Comparison of ENCODE assay signal across 1 cellular context in the genomic region with DNA sequence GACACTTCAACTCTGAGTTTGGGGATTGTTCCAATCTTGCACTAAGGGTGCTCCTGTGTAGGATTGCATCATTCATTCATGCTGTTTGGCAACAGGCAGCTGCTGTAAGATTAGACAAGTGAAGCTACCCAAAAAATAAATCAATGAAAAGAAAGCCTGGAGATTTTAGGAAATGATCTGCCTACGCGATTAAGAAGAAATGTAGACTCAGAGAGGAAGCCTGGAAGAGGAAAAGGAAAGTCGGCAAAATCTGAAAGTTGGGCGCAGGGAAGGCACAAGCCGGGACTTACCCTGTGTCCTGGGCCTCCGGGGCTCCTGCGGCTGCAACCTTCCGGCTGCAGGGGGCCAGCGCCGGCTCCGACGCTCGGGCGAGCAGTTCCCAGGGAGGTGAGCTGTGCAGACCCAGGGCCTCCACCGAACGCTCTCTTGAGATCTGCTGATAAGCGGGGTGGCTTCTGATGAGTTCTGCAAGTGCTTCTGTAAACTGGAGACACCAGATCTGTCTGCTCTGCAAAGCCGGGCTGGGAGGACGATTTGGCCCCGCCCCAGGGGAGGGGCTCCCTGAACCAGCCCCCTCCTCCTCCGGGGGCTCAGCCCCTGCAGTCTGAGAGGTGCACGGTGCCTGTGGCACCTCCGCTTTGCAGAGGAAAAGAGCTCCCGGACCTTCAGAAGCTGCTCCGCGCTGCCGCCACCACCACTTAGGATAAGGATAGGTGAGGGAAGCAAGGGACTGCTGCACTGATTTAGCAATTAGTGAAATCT.
TF ChIP-seq lines count a peak whose summit lies in the region.

No MANE protein-coding gene starts in this region.

TF ChIP-seq in HepG2, 621 proteins besides CTCF, POLR2A, EP300 and RAD21 (continued from another document and continues in another):
- TF ChIP-seq ZNF232 (CRISPR knock-in tag; IDR thresholded peaks at IDR 0.05; ENCODE audit: borderline replicate concordance) (0 out of 2 replicates have a peak, but pooled peaks have one; percentile 43), MTA1 (CRISPR knock-in tag; IDR thresholded peaks at IDR 0.05; ENCODE audit: borderline replicate concordance) (peak; percentile 60; the same call in 1 of the 2 replicates), KDM5B (CRISPR knock-in tag; IDR thresholded peaks at IDR 0.05; ENCODE audit: borderline replicate concordance) (peak; percentile 75; the same call in 1 of the 2 replicates), ZNF20 (CRISPR knock-in tag; IDR thresholded peaks at IDR 0.05) (no peak), STAT5B (CRISPR knock-in tag; IDR thresholded peaks at IDR 0.05) (no peak), FOXA1 (IDR thresholded peaks at IDR 0.05) (no peak), FOXA1 (CRISPR knock-in tag; IDR thresholded peaks at IDR 0.05) (0 out of 2 replicates have a peak, but pooled peaks have one; percentile 15), GABPB1 (CRISPR knock-in tag; IDR thresholded peaks at IDR 0.05) (peak; percentile 76), SAFB2 (CRISPR knock-in tag; IDR thresholded peaks at IDR 0.05; ENCODE audit: borderline replicate concordance, low read depth) (0 out of 2 replicates have a peak, but pooled peaks have one; percentile 58), HOXA7 (CRISPR knock-in tag; IDR thresholded peaks at IDR 0.05) (no peak), HOXA5 (CRISPR knock-in tag; IDR thresholded peaks at IDR 0.05) (peak; percentile 56; the same call in 1 of the 2 replicates), NR1H2 (CRISPR knock-in tag; IDR thresholded peaks at IDR 0.05; ENCODE audit: borderline replicate concordance, low read depth) (no peak), MAFF (IDR thresholded peaks at IDR 0.05; ENCODE audit: low read depth, low read length) (peak; percentile 39; the same call in 1 of the 2 replicates), HNRNPUL1 (IDR thresholded peaks at IDR 0.05; ENCODE audit: low read depth, low read length) (no peak), ZFX (CRISPR knock-in tag; IDR thresholded peaks at IDR 0.05; ENCODE audit: low read depth) (peak; percentile 68), ISL2 (CRISPR knock-in tag; IDR thresholded peaks at IDR 0.05) (peak; percentile 65; the same call in 1 of the 2 replicates), ZNF292 (CRISPR knock-in tag; IDR thresholded peaks at IDR 0.05; ENCODE audit: borderline replicate concordance, low read depth) (peak; percentile 94), HNRNPK (IDR thresholded peaks at IDR 0.05; ENCODE audit: low read depth, low read length, poor library complexity, severe bottlenecking) (no peak), ZEB1 (IDR thresholded peaks at IDR 0.05; ENCODE audit: insufficient replicate concordance, low read depth) (peak; percentile 69), ZNF891 (CRISPR knock-in tag; IDR thresholded peaks at IDR 0.05) (0 out of 2 replicates have a peak, but pooled peaks have one; percentile 86), DR1 (CRISPR knock-in tag; IDR thresholded peaks at IDR 0.05) (peak; percentile 72), ZNF367 (CRISPR knock-in tag; IDR thresholded peaks at IDR 0.05; ENCODE audit: borderline replicate concordance) (no peak), ARNTL (CRISPR knock-in tag; IDR thresholded peaks at IDR 0.05) (0 out of 2 replicates have a peak, but pooled peaks have one; percentile 37), GATAD2A (CRISPR knock-in tag; IDR thresholded peaks at IDR 0.05) (peak; percentile 39), ZNF598 (CRISPR knock-in tag; IDR thresholded peaks at IDR 0.05; ENCODE audit: borderline replicate concordance) (peak; percentile 25; the same call in 1 of the 2 replicates), SMAD3 (CRISPR knock-in tag; IDR thresholded peaks at IDR 0.05) (peak; percentile 22; the same call in 1 of the 2 replicates), POLR2G (IDR thresholded peaks at IDR 0.05; ENCODE audit: low read depth, low read length) (peak; percentile 91), HIVEP1 (CRISPR knock-in tag; IDR thresholded peaks at IDR 0.05) (peak; percentile 61; the same call in 1 of the 2 replicates), ZNF558 (CRISPR knock-in tag; IDR thresholded peaks at IDR 0.05; ENCODE audit: borderline replicate concordance) (peak; percentile 65; the same call in 1 of the 2 replicates), KDM5A (IDR thresholded peaks at IDR 0.05; ENCODE audit: borderline replicate concordance, low read length) (peak; percentile 63; the same call in 1 of the 2 replicates), GFI1 (CRISPR knock-in tag; IDR thresholded peaks at IDR 0.05; ENCODE audit: borderline replicate concordance) (peak; percentile 87), PCBP1 (IDR thresholded peaks at IDR 0.05; ENCODE audit: borderline replicate concordance, low read depth, low read length) (0 out of 2 replicates have a peak, but pooled peaks have one; percentile 12), TEAD2 (CRISPR knock-in tag; IDR thresholded peaks at IDR 0.05) (no peak)
- TF ChIP-seq, protein P1, sequence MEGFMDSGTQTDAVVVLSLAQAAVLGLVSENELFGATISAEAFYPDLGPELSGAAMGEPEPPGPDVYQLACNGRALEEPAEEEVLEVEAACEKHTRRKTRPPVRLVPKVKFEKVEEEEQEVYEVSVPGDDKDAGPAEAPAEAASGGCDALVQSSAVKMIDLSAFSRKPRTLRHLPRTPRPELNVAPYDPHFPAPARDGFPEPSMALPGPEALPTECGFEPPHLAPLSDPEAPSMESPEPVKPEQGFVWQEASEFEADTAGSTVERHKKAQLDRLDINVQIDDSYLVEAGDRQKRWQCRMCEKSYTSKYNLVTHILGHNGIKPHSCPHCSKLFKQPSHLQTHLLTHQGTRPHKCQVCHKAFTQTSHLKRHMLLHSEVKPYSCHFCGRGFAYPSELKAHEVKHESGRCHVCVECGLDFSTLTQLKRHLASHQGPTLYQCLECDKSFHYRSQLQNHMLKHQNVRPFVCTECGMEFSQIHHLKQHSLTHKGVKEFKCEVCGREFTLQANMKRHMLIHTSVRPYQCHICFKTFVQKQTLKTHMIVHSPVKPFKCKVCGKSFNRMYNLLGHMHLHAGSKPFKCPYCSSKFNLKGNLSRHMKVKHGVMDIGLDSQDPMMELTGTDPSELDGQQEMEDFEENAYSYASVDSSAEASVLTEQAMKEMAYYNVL (CRISPR knock-in tag; IDR thresholded peaks at IDR 0.05; ENCODE audit: borderline replicate concordance): 0 out of 2 replicates have a peak, but pooled peaks have one; percentile 74
- TF ChIP-seq, protein P2, sequence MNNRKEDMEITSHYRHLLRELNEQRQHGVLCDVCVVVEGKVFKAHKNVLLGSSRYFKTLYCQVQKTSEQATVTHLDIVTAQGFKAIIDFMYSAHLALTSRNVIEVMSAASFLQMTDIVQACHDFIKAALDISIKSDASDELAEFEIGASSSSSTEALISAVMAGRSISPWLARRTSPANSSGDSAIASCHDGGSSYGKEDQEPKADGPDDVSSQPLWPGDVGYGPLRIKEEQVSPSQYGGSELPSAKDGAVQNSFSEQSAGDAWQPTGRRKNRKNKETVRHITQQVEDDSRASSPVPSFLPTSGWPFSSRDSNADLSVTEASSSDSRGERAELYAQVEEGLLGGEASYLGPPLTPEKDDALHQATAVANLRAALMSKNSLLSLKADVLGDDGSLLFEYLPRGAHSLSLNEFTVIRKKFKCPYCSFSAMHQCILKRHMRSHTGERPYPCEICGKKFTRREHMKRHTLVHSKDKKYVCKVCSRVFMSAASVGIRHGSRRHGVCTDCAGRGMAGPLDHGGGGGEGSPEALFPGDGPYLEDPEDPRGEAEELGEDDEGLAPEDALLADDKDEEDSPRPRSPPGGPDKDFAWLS (CRISPR knock-in tag; IDR thresholded peaks at IDR 0.05; ENCODE audit: borderline replicate concordance): no peak
- TF ChIP-seq, protein P3, sequence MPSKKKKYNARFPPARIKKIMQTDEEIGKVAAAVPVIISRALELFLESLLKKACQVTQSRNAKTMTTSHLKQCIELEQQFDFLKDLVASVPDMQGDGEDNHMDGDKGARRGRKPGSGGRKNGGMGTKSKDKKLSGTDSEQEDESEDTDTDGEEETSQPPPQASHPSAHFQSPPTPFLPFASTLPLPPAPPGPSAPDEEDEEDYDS (CRISPR knock-in tag; IDR thresholded peaks at IDR 0.05): peak; percentile 84
- TF ChIP-seq, protein P4, sequence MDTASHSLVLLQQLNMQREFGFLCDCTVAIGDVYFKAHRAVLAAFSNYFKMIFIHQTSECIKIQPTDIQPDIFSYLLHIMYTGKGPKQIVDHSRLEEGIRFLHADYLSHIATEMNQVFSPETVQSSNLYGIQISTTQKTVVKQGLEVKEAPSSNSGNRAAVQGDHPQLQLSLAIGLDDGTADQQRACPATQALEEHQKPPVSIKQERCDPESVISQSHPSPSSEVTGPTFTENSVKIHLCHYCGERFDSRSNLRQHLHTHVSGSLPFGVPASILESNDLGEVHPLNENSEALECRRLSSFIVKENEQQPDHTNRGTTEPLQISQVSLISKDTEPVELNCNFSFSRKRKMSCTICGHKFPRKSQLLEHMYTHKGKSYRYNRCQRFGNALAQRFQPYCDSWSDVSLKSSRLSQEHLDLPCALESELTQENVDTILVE (CRISPR knock-in tag; IDR thresholded peaks at IDR 0.05): peak; percentile 49; the same call in 1 of the 2 replicates
- TF ChIP-seq, protein P5, sequence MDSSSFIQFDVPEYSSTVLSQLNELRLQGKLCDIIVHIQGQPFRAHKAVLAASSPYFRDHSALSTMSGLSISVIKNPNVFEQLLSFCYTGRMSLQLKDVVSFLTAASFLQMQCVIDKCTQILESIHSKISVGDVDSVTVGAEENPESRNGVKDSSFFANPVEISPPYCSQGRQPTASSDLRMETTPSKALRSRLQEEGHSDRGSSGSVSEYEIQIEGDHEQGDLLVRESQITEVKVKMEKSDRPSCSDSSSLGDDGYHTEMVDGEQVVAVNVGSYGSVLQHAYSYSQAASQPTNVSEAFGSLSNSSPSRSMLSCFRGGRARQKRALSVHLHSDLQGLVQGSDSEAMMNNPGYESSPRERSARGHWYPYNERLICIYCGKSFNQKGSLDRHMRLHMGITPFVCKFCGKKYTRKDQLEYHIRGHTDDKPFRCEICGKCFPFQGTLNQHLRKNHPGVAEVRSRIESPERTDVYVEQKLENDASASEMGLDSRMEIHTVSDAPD (CRISPR knock-in tag; IDR thresholded peaks at IDR 0.05): 0 out of 2 replicates have a peak, but pooled peaks have one; percentile 18
- TF ChIP-seq, protein P6, sequence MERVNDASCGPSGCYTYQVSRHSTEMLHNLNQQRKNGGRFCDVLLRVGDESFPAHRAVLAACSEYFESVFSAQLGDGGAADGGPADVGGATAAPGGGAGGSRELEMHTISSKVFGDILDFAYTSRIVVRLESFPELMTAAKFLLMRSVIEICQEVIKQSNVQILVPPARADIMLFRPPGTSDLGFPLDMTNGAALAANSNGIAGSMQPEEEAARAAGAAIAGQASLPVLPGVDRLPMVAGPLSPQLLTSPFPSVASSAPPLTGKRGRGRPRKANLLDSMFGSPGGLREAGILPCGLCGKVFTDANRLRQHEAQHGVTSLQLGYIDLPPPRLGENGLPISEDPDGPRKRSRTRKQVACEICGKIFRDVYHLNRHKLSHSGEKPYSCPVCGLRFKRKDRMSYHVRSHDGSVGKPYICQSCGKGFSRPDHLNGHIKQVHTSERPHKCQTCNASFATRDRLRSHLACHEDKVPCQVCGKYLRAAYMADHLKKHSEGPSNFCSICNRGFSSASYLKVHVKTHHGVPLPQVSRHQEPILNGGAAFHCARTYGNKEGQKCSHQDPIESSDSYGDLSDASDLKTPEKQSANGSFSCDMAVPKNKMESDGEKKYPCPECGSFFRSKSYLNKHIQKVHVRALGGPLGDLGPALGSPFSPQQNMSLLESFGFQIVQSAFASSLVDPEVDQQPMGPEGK (CRISPR knock-in tag; IDR thresholded peaks at IDR 0.05): peak; percentile 98
- TF ChIP-seq, protein P7, sequence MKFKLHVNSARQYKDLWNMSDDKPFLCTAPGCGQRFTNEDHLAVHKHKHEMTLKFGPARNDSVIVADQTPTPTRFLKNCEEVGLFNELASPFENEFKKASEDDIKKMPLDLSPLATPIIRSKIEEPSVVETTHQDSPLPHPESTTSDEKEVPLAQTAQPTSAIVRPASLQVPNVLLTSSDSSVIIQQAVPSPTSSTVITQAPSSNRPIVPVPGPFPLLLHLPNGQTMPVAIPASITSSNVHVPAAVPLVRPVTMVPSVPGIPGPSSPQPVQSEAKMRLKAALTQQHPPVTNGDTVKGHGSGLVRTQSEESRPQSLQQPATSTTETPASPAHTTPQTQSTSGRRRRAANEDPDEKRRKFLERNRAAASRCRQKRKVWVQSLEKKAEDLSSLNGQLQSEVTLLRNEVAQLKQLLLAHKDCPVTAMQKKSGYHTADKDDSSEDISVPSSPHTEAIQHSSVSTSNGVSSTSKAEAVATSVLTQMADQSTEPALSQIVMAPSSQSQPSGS (CRISPR knock-in tag; IDR thresholded peaks at IDR 0.05): peak; percentile 28; the same call in 1 of the 2 replicates
- TF ChIP-seq, protein P8, sequence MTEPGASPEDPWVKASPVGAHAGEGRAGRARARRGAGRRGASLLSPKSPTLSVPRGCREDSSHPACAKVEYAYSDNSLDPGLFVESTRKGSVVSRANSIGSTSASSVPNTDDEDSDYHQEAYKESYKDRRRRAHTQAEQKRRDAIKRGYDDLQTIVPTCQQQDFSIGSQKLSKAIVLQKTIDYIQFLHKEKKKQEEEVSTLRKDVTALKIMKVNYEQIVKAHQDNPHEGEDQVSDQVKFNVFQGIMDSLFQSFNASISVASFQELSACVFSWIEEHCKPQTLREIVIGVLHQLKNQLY (CRISPR knock-in tag; IDR thresholded peaks at IDR 0.05): no peak
- TF ChIP-seq, protein P9, sequence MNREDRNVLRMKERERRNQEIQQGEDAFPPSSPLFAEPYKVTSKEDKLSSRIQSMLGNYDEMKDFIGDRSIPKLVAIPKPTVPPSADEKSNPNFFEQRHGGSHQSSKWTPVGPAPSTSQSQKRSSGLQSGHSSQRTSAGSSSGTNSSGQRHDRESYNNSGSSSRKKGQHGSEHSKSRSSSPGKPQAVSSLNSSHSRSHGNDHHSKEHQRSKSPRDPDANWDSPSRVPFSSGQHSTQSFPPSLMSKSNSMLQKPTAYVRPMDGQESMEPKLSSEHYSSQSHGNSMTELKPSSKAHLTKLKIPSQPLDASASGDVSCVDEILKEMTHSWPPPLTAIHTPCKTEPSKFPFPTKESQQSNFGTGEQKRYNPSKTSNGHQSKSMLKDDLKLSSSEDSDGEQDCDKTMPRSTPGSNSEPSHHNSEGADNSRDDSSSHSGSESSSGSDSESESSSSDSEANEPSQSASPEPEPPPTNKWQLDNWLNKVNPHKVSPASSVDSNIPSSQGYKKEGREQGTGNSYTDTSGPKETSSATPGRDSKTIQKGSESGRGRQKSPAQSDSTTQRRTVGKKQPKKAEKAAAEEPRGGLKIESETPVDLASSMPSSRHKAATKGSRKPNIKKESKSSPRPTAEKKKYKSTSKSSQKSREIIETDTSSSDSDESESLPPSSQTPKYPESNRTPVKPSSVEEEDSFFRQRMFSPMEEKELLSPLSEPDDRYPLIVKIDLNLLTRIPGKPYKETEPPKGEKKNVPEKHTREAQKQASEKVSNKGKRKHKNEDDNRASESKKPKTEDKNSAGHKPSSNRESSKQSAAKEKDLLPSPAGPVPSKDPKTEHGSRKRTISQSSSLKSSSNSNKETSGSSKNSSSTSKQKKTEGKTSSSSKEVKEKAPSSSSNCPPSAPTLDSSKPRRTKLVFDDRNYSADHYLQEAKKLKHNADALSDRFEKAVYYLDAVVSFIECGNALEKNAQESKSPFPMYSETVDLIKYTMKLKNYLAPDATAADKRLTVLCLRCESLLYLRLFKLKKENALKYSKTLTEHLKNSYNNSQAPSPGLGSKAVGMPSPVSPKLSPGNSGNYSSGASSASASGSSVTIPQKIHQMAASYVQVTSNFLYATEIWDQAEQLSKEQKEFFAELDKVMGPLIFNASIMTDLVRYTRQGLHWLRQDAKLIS (CRISPR knock-in tag; IDR thresholded peaks at IDR 0.05): peak; percentile 69; the same call in 1 of the 2 replicates
